In genomic region chr6:37429352-37429750, GRCh38 we compare ENCODE assay signal across 1 cellular context.
TF ChIP-seq lines count a peak whose summit lies in the region.

No MANE protein-coding gene starts in this region.

TF ChIP-seq in K562, 482 proteins besides CTCF, POLR2A, EP300 and RAD21 (continued from another document):
- no peak for TF ChIP-seq ELK1 (CRISPR knock-in tag; IDR thresholded peaks at IDR 0.05)
TF ChIP-seq in K562: peak in this region for 10.
